29 cellular contexts compared by ENCODE assay signal in the genomic region with DNA sequence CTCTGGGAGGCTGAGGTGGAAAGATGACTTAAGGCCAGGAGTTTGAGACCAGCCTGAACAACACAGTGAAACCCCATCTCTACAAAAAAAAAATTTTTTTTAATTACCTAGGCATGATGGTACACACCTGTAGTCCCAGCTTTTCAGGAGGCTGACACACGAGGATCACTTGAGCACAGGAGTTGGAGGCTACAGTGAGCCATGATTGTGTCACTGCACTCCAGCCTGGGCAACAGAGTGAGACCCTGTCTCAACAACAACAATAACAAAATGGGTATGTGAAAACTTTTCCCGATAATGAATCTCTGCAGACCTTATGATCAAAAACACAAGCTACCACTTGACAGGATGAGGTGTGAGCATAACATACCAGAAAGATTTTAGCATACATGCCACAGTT.
"Had no signal": no experiment of that assay in that cellular context is flagged by ENCODE, and none has a peak within 500 bp of the region (broad histone marks: within the 10 kb centered on the region; RNA-seq: fewer than 3 reads in every experiment).

No MANE protein-coding gene starts in this region.

- H3K36me3 ChIP-seq: adrenal gland, colonic mucosa, esophagus squamous epithelium, gastroesophageal sphincter had no signal

- H3K27ac Mint-ChIP-seq: activated CD8-positive, alpha-beta T cell treated with anti-CD3 and anti-CD28 coated beads for 36 hours; activated naive CD4-positive, alpha-beta T cell treated with anti-CD3 and anti-CD28 coated beads for 36 hours; activated naive CD8-positive, alpha-beta T cell treated with anti-CD3 and anti-CD28 coated beads for 36 hours; activated naive CD8-positive, alpha-beta T cell treated with anti-CD3 and anti-CD28 coated beads, Interleukin-2, amount 50 U/mL, for 24 hours; activated T-helper 1 cell treated with anti-CD3 and anti-CD28 coated beads, Interleukin-12 subunit alpha, Interleukin-12 subunit beta, Interleukin-2, Interleukin-4 antibody, amounts not matched to agents 30 ng/mL and 10 ng/mL and 1 ng/mL, durations not matched to agents 14 hours and 24 hours and 36 hours; activated T-helper 2 cell treated with anti-CD3 and anti-CD28 coated beads, Interferon-gamma antibody, Interleukin-2, Interleukin-4, amounts not matched to agents 10 μg/mL and 5 μg/mL and 100 μg/mL, durations not matched to agents 14 hours and 24 hours and 36 hours had no signal

- H3K4me3 Mint-ChIP-seq: activated CD8-positive, alpha-beta T cell treated with anti-CD3 and anti-CD28 coated beads for 36 hours; activated naive CD4-positive, alpha-beta T cell treated with anti-CD3 and anti-CD28 coated beads for 36 hours; activated naive CD4-positive, alpha-beta T cell treated with anti-CD3 and anti-CD28 coated beads, Interleukin-2, amount 50 U/mL, for 24 hours; activated naive CD8-positive, alpha-beta T cell treated with anti-CD3 and anti-CD28 coated beads for 36 hours; activated naive CD8-positive, alpha-beta T cell treated with anti-CD3 and anti-CD28 coated beads, Interleukin-2, amount 50 U/mL, for 24 hours; activated T-helper 1 cell treated with anti-CD3 and anti-CD28 coated beads, Interleukin-12 subunit alpha, Interleukin-12 subunit beta, Interleukin-2, Interleukin-4 antibody, amounts not matched to agents 30 ng/mL and 10 ng/mL and 1 ng/mL, durations not matched to agents 14 hours and 24 hours and 36 hours had no signal

- H3K27ac ChIP-seq: adrenal gland, body of pancreas, colonic mucosa, epithelial cell of prostate, esophagus squamous epithelium, gastroesophageal sphincter had no signal

- H3K9me3 ChIP-seq: adrenal gland, body of pancreas, colonic mucosa, esophagus squamous epithelium, gastroesophageal sphincter had no signal

- ATAC-seq: activated CD4-positive, CD25-positive, alpha-beta regulatory T cell treated with anti-CD3 and anti-CD28 coated beads, Interleukin-2, amount 50 U/mL, for 24 hours; activated CD8-positive, alpha-beta T cell treated with anti-CD3 and anti-CD28 coated beads for 36 hours; activated naive CD8-positive, alpha-beta T cell treated with anti-CD3 and anti-CD28 coated beads, Interleukin-2, amount 50 U/mL, for 24 hours; body of pancreas; gastroesophageal sphincter had no signal

- H3K27me3 Mint-ChIP-seq: activated CD8-positive, alpha-beta T cell treated with anti-CD3 and anti-CD28 coated beads for 36 hours; activated naive CD4-positive, alpha-beta T cell treated with anti-CD3 and anti-CD28 coated beads, Interleukin-2, amount 50 U/mL, for 24 hours; activated naive CD8-positive, alpha-beta T cell treated with anti-CD3 and anti-CD28 coated beads for 36 hours; activated naive CD8-positive, alpha-beta T cell treated with anti-CD3 and anti-CD28 coated beads, Interleukin-2, amount 50 U/mL, for 24 hours had no signal

- H3K9me3 Mint-ChIP-seq: activated CD8-positive, alpha-beta T cell treated with anti-CD3 and anti-CD28 coated beads for 36 hours; activated naive CD4-positive, alpha-beta T cell treated with anti-CD3 and anti-CD28 coated beads for 36 hours; activated naive CD8-positive, alpha-beta T cell treated with anti-CD3 and anti-CD28 coated beads for 36 hours; activated T-helper 1 cell treated with anti-CD3 and anti-CD28 coated beads, Interleukin-12 subunit alpha, Interleukin-12 subunit beta, Interleukin-2, Interleukin-4 antibody, amounts not matched to agents 30 ng/mL and 10 ng/mL and 1 ng/mL, durations not matched to agents 14 hours and 24 hours and 36 hours had no signal

- H3K36me3 Mint-ChIP-seq: activated naive CD8-positive, alpha-beta T cell treated with anti-CD3 and anti-CD28 coated beads for 36 hours had no signal

- H3K27me3 ChIP-seq: adrenal gland, body of pancreas, colonic mucosa, esophagus squamous epithelium, gastroesophageal sphincter had no signal

- FAIRE-seq: endometrium had no signal

- H3K4me3 ChIP-seq: adrenal gland, body of pancreas, colonic mucosa, esophagus squamous epithelium, gastroesophageal sphincter had no signal

- DNase-seq: activated CD4-positive, alpha-beta T cell treated with anti-CD3 and anti-CD28 coated beads for 48 hours; activated CD4-positive, alpha-beta T cell treated with anti-CD3 and anti-CD28 coated beads, Interleukin-2, amount 50 U/mL, for 1 hour; activated CD4-positive, alpha-beta T cell treated with anti-CD3 and anti-CD28 coated beads, Interleukin-2, amount 50 U/mL, for 48 hours; activated CD8-positive, alpha-beta memory T cell treated with anti-CD3 and anti-CD28 coated beads for 24 hours; activated CD8-positive, alpha-beta T cell treated with anti-CD3 and anti-CD28 coated beads for 36 hours; activated effector memory CD4-positive, alpha-beta T cell treated with anti-CD3 and anti-CD28 coated beads, Interleukin-2, amount 50 U/mL, for 16 hours; activated naive CD4-positive, alpha-beta T cell treated with anti-CD3 and anti-CD28 coated beads for 36 hours; activated naive CD8-positive, alpha-beta T cell treated with anti-CD3 and anti-CD28 coated beads for 36 hours; activated naive CD8-positive, alpha-beta T cell treated with anti-CD3 and anti-CD28 coated beads, Interleukin-2, amount 50 U/mL, for 24 hours; activated T-cell treated with anti-CD3 and anti-CD28 coated beads, Interleukin-2, amount 50 U/mL, for 1 hour; activated T-cell treated with anti-CD3 and anti-CD28 coated beads, Interleukin-2, amount 50 U/mL, for 48 hours; adrenal gland; amygdala; aorta; body of pancreas; central memory CD4-positive, alpha-beta T cell; cerebellar nuclear complex; colonic mucosa; effector CD8-positive, alpha-beta T cell; esophagus squamous epithelium; foreskin melanocyte; T-helper 2 cell had no signal
